ENCODE assay signal across 25 cellular contexts in genomic region chr6:122651031-122651430, GRCh38. TPM values are rescaled to one million over a fixed set of nuclear protein-coding genes. Genes with fewer than 3 reads are reported as not detected.
"Had no signal": no experiment of that assay in that cellular context is flagged by ENCODE, and none has a peak within 500 bp of the region (broad histone marks: within the 10 kb centered on the region; RNA-seq: fewer than 3 reads in every experiment).

No MANE protein-coding gene starts in this region.

- H3K36me3 ChIP-seq: cardiac muscle cell, left ventricle myocardium inferior, pancreas, tibial artery had no signal

- ATAC-seq: activated T-cell treated with anti-CD3 and anti-CD28 coated beads, Interleukin-2, amount 50 U/mL, for 72 hours; body of pancreas; natural killer cell treated with Interleukin-12 subunit alpha and Interleukin-12 subunit beta and Interleukin-15 and Interleukin-18, amount 100 ng/mL, for 72 hours; psoas muscle; right cardiac atrium; stimulated activated effector memory CD8-positive, alpha-beta T cell treated with anti-CD3 and anti-CD28 coated beads, Interleukin-12 subunit alpha, Interleukin-12 subunit beta, amount 100 ng/mL, for 72 hours; stimulated activated naive CD8-positive, alpha-beta T cell treated with anti-CD3 and anti-CD28 coated beads, Interleukin-15, amount 100 ng/mL, for 72 hours had no signal

- H3K4me1 ChIP-seq: body of pancreas, left ventricle myocardium inferior, pancreas, psoas muscle, tibial artery had no signal

- H3K9me3 ChIP-seq: body of pancreas, left ventricle myocardium inferior, pancreas, psoas muscle, tibial artery had no signal

- H3K27ac ChIP-seq: body of pancreas, cardiac muscle cell, left ventricle myocardium inferior, pancreas, psoas muscle, tibial artery had no signal

- H3K27me3 ChIP-seq: body of pancreas, cardiac muscle cell, pancreas, tibial artery had no signal

- H3K4me3 ChIP-seq: body of pancreas, cardiac muscle cell, left ventricle myocardium inferior, pancreas, psoas muscle, tibial artery had no signal

- DNase-seq: activated B cell treated with CpG ODN at 0.5 μM for 24 hours; activated CD4-positive, alpha-beta memory T cell treated with anti-CD3 and anti-CD28 coated beads for 36 hours; activated CD4-positive, alpha-beta T cell treated with anti-CD3 and anti-CD28 coated beads for 48 hours; activated effector memory CD4-positive, alpha-beta T cell treated with Interleukin-2 at 50 U/mL for 16 hours; activated naive CD4-positive, alpha-beta T cell treated with anti-CD3 and anti-CD28 coated beads for 36 hours; activated naive CD8-positive, alpha-beta T cell treated with anti-CD3 and anti-CD28 coated beads, Interleukin-2, amount 10 ng/mL, durations not matched to agents 7 days and 5 days; activated T-cell treated with anti-CD3 and anti-CD28 coated beads, Interleukin-2, amount 50 U/mL, for 72 hours; amygdala; body of pancreas; effector CD4-positive, alpha-beta T cell; erythroblast; foreskin melanocyte; immature natural killer cell; left ventricle myocardium inferior; pancreas; psoas muscle; right cardiac atrium; stimulated activated CD4-positive, alpha-beta T cell treated with anti-CD3 and anti-CD28 coated beads, Interleukin-12 subunit alpha, Interleukin-12 subunit beta, amount 100 ng/mL, for 4 hours; stimulated activated CD4-positive, alpha-beta T cell treated with anti-CD3 and anti-CD28 coated beads, Interleukin-1b, Interleukin-23, amount 100 ng/mL, for 48 hours; stimulated activated naive CD8-positive, alpha-beta T cell treated with anti-CD3 and anti-CD28 coated beads, Interleukin-15, amount 100 ng/mL, for 72 hours; T-helper 9 cell; tibial artery had no signal

RNA-seq across cellular contexts. Expression of gene PKIB, which starts 40.8 kb away (rescaled TPM):
- total RNA-seq: natural killer cell treated with Interleukin-12 subunit alpha and Interleukin-12 subunit beta and Interleukin-15 and Interleukin-18, amount 100 ng/mL, for 72 hours had no signal
